Comparison of ENCODE assay signal across 11 cellular contexts in the genomic region with DNA sequence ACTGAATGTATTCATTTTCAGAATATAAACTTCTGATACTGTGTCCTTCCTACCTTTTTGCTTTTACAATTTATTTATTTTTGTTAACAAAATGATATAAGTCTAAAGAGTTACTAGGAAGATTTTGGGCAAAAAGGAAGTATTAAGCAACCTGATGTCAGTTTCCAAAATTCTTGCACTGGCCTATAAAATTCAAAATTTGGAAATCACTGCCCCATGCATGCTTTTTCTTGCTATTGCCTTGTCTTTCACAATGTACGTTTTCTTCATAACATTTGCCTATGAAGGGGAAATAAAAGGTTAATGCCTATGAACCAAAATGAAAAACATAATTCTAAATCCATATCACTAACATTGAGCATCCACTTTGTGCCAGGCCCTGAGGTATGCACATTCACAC.
"Had no signal": no experiment of that assay in that cellular context is flagged by ENCODE, and none has a peak within 500 bp of the region (broad histone marks: within the 10 kb centered on the region; RNA-seq: fewer than 3 reads in every experiment).

No MANE protein-coding gene starts in this region.

- H3K9me3 ChIP-seq: pancreas, tibial nerve had no signal

- H2AFZ ChIP-seq: neural progenitor cell had no signal

- H3K27me3 ChIP-seq: brain microvascular endothelial cell, neural progenitor cell, pancreas, tibial nerve had no signal

- H3K36me3 ChIP-seq: brain microvascular endothelial cell, neural progenitor cell, pancreas, tibial nerve had no signal

- H3K4me2 ChIP-seq: neural progenitor cell had no signal

- H3K4me1 ChIP-seq: pancreas had no signal

- DNase-seq: activated CD4-positive, alpha-beta T cell treated with anti-CD3 and anti-CD28 coated beads, Interleukin-2, amount 50 U/mL, for 1 hour; activated naive CD4-positive, alpha-beta T cell treated with anti-CD3 and anti-CD28 coated beads, Interleukin-2, amount 50 U/mL, for 16 hours; dermis blood vessel endothelial cell; erythroblast; foreskin melanocyte; pancreas; stimulated activated CD4-positive, alpha-beta T cell treated with anti-CD3 and anti-CD28 coated beads, Interleukin-15, amount 100 ng/mL, for 24 hours; stimulated activated CD4-positive, alpha-beta T cell treated with anti-CD3 and anti-CD28 coated beads, Interleukin-4, amount 100 ng/mL, for 24 hours had no signal

- H3K27ac ChIP-seq: neural progenitor cell, pancreas had no signal

- H3K9ac ChIP-seq: neural progenitor cell had no signal

- H3K4me3 ChIP-seq: neural progenitor cell, pancreas, tibial nerve had no signal
